Comparison of ENCODE assay signal across 22 cellular contexts in genomic region chr19:54894106-54894505, GRCh38. TPM values are rescaled to one million over a fixed set of nuclear protein-coding genes. Genes with fewer than 3 reads are reported as not detected.
"Had no signal": no experiment of that assay in that cellular context is flagged by ENCODE, and none has a peak within 500 bp of the region (broad histone marks: within the 10 kb centered on the region; RNA-seq: fewer than 3 reads in every experiment).

No MANE protein-coding gene starts in this region.

RNA-seq across cellular contexts. Expression of gene NCR1, which starts 11.8 kb away (rescaled TPM):
- total RNA-seq: lower leg skin, progenitor cell of endocrine pancreas, pulmonary artery endothelial cell, renal cortical epithelial cell, right atrium auricular region, skeletal muscle tissue, smooth muscle cell, thyroid gland had no signal
- polyA plus RNA-seq: heart left ventricle, neural cell had no signal

RNA-seq across cellular contexts. Expression of gene FCAR, which starts 20.1 kb away (rescaled TPM):
- total RNA-seq: left colon; left ventricle myocardium inferior; natural killer cell treated with Interleukin-12 subunit alpha and Interleukin-12 subunit beta and Interleukin-15 and Interleukin-18, amount 100 ng/mL, for 72 hours; progenitor cell of endocrine pancreas; pulmonary artery endothelial cell; renal cortical epithelial cell; smooth muscle cell; testis; transverse colon; urinary bladder had no signal
- polyA plus RNA-seq: neural cell, smooth muscle cell had no signal

RNA-seq across cellular contexts. Expression of gene KIR3DL2, which starts 43.9 kb away (rescaled TPM):
- total RNA-seq: left ventricle myocardium inferior, ovary, progenitor cell of endocrine pancreas, pulmonary artery endothelial cell, renal cortical epithelial cell, right atrium auricular region, right lobe of liver, skeletal muscle tissue, smooth muscle cell, stomach, testis, thyroid gland, transverse colon, urinary bladder, vagina had no signal
- polyA plus RNA-seq: neural cell, smooth muscle cell, stomach had no signal

RNA-seq across cellular contexts. Expression of gene NLRP7, which starts 53.2 kb away (rescaled TPM):
- total RNA-seq: heart left ventricle, left ventricle myocardium inferior, lower leg skin, lung, omental fat pad, ovary, progenitor cell of endocrine pancreas, pulmonary artery endothelial cell, renal cortical epithelial cell, right atrium auricular region, right lobe of liver, skeletal muscle tissue, stomach, thyroid gland, transverse colon, urinary bladder, vagina had no signal
- polyA plus RNA-seq: heart left ventricle, neural cell, stomach, urinary bladder had no signal
